Comparison of ENCODE assay signal across 2 cellular contexts in the genomic region with DNA sequence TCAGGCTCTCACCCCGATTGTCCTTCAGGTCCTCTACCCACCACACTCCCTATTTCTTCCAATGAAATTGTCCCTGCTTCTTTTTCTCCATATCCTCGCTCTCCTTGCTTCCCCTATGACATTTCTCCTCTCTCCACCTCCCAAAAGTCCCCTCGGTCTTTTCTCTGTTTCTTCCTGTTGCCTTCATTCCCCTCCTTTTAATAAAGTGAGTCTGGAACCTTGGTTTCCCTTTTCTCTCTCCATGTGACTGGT.
TF ChIP-seq lines count a peak whose summit lies in the region.

No MANE protein-coding gene starts in this region.

TF ChIP-seq in GM12878, 131 proteins besides CTCF, POLR2A, EP300 and RAD21 (continues in another document):
- peak; percentile 62 for TF ChIP-seq RAD51 (IDR thresholded peaks at IDR 0.05)
- no peak for TF ChIP-seq RB1 (IDR thresholded peaks at IDR 0.05; ENCODE audit: borderline replicate concordance)
- TF ChIP-seq, protein P1, sequence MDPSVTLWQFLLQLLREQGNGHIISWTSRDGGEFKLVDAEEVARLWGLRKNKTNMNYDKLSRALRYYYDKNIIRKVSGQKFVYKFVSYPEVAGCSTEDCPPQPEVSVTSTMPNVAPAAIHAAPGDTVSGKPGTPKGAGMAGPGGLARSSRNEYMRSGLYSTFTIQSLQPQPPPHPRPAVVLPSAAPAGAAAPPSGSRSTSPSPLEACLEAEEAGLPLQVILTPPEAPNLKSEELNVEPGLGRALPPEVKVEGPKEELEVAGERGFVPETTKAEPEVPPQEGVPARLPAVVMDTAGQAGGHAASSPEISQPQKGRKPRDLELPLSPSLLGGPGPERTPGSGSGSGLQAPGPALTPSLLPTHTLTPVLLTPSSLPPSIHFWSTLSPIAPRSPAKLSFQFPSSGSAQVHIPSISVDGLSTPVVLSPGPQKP (IDR thresholded peaks at IDR 0.05; ENCODE audit: low read depth, low read length), result no peak
- TF ChIP-seq GATAD2B (conservative IDR thresholded peaks at IDR 0.05; ENCODE audit: low read depth), result no peak
- TF ChIP-seq IKZF1 (conservative IDR thresholded peaks at IDR 0.05), result no peak; the same call in 1 of the 2 replicates
- no peak for TF ChIP-seq NFIC (IDR thresholded peaks at IDR 0.05; ENCODE audit: low read depth, low read length)
- TF ChIP-seq, protein P2, sequence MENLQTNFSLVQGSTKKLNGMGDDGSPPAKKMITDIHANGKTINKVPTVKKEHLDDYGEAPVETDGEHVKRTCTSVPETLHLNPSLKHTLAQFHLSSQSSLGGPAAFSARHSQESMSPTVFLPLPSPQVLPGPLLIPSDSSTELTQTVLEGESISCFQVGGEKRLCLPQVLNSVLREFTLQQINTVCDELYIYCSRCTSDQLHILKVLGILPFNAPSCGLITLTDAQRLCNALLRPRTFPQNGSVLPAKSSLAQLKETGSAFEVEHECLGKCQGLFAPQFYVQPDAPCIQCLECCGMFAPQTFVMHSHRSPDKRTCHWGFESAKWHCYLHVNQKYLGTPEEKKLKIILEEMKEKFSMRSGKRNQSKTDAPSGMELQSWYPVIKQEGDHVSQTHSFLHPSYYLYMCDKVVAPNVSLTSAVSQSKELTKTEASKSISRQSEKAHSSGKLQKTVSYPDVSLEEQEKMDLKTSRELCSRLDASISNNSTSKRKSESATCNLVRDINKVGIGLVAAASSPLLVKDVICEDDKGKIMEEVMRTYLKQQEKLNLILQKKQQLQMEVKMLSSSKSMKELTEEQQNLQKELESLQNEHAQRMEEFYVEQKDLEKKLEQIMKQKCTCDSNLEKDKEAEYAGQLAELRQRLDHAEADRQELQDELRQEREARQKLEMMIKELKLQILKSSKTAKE (IDR thresholded peaks at IDR 0.05; ENCODE audit: low read depth, poor library complexity, severe bottlenecking), result no peak
- no peak for TF ChIP-seq HDAC2 (IDR thresholded peaks at IDR 0.05)
- TF ChIP-seq, protein P3, sequence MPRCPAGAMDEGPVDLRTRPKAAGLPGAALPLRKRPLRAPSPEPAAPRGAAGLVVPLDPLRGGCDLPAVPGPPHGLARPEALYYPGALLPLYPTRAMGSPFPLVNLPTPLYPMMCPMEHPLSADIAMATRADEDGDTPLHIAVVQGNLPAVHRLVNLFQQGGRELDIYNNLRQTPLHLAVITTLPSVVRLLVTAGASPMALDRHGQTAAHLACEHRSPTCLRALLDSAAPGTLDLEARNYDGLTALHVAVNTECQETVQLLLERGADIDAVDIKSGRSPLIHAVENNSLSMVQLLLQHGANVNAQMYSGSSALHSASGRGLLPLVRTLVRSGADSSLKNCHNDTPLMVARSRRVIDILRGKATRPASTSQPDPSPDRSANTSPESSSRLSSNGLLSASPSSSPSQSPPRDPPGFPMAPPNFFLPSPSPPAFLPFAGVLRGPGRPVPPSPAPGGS (IDR thresholded peaks at IDR 0.05; ENCODE audit: borderline replicate concordance, insufficient read depth, low read depth, low read length, poor library complexity, severe bottlenecking), result no peak
- TF ChIP-seq, protein P4, sequence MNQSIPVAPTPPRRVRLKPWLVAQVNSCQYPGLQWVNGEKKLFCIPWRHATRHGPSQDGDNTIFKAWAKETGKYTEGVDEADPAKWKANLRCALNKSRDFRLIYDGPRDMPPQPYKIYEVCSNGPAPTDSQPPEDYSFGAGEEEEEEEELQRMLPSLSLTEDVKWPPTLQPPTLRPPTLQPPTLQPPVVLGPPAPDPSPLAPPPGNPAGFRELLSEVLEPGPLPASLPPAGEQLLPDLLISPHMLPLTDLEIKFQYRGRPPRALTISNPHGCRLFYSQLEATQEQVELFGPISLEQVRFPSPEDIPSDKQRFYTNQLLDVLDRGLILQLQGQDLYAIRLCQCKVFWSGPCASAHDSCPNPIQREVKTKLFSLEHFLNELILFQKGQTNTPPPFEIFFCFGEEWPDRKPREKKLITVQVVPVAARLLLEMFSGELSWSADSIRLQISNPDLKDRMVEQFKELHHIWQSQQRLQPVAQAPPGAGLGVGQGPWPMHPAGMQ (IDR thresholded peaks at IDR 0.05; ENCODE audit: borderline replicate concordance), result no peak
- no peak for TF ChIP-seq CBFB (IDR thresholded peaks at IDR 0.05; ENCODE audit: low read depth)
- no peak for TF ChIP-seq HCFC1 (IDR thresholded peaks at IDR 0.05; ENCODE audit: low read length)
- TF ChIP-seq RFX5 (IDR thresholded peaks at IDR 0.05; ENCODE audit: low read depth, low read length), result no peak
- TF ChIP-seq TCF3 (IDR thresholded peaks at IDR 0.05; ENCODE audit: borderline replicate concordance, insufficient read depth, low read depth, low read length), result no peak
- TF ChIP-seq ZZZ3 (IDR thresholded peaks at IDR 0.05; ENCODE audit: control insufficient read depth, insufficient read length, low read depth), result no peak
- TF ChIP-seq, protein P5, sequence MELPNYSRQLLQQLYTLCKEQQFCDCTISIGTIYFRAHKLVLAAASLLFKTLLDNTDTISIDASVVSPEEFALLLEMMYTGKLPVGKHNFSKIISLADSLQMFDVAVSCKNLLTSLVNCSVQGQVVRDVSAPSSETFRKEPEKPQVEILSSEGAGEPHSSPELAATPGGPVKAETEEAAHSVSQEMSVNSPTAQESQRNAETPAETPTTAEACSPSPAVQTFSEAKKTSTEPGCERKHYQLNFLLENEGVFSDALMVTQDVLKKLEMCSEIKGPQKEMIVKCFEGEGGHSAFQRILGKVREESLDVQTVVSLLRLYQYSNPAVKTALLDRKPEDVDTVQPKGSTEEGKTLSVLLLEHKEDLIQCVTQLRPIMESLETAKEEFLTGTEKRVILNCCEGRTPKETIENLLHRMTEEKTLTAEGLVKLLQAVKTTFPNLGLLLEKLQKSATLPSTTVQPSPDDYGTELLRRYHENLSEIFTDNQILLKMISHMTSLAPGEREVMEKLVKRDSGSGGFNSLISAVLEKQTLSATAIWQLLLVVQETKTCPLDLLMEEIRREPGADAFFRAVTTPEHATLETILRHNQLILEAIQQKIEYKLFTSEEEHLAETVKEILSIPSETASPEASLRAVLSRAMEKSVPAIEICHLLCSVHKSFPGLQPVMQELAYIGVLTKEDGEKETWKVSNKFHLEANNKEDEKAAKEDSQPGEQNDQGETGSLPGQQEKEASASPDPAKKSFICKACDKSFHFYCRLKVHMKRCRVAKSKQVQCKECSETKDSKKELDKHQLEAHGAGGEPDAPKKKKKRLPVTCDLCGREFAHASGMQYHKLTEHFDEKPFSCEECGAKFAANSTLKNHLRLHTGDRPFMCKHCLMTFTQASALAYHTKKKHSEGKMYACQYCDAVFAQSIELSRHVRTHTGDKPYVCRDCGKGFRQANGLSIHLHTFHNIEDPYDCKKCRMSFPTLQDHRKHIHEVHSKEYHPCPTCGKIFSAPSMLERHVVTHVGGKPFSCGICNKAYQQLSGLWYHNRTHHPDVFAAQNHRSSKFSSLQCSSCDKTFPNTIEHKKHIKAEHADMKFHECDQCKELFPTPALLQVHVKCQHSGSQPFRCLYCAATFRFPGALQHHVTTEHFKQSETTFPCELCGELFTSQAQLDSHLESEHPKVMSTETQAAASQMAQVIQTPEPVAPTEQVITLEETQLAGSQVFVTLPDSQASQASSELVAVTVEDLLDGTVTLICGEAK (IDR thresholded peaks at IDR 0.05; ENCODE audit: borderline replicate concordance), result 0 out of 2 replicates have a peak, but pooled peaks have one; percentile 57
- TF ChIP-seq ASH2L (IDR thresholded peaks at IDR 0.05; ENCODE audit: borderline replicate concordance, low read depth), result no peak
- TF ChIP-seq TBL1XR1 (IDR thresholded peaks at IDR 0.05; ENCODE audit: low read depth, low read length), result no peak

TF ChIP-seq in liver, 16 proteins besides CTCF, POLR2A, EP300 and RAD21:
- TF ChIP-seq HNF4G (IDR thresholded peaks at IDR 0.05) (no peak), HNF4A (conservative IDR thresholded peaks at IDR 0.05) (no peak), FOXA1 (IDR thresholded peaks at IDR 0.05) (no peak), NR2F2 (IDR thresholded peaks at IDR 0.05) (no peak), YY1 (IDR thresholded peaks at IDR 0.05) (no peak), EGR1 (IDR thresholded peaks at IDR 0.05; ENCODE audit: low read depth in 2 of 2) (no peak), FOXA2 (IDR thresholded peaks at IDR 0.05) (no peak), GABPA (IDR thresholded peaks at IDR 0.05 in 1 of 2, conservative IDR thresholded peaks at IDR 0.05 in 1 of 2) (no peak), TAF1 (conservative IDR thresholded peaks at IDR 0.05) (no peak), RXRA (IDR thresholded peaks at IDR 0.05) (no peak), JUND (IDR thresholded peaks at IDR 0.05) (no peak), SP1 (IDR thresholded peaks at IDR 0.05) (no peak)
- TF ChIP-seq, protein P6, sequence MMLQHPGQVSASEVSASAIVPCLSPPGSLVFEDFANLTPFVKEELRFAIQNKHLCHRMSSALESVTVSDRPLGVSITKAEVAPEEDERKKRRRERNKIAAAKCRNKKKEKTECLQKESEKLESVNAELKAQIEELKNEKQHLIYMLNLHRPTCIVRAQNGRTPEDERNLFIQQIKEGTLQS (IDR thresholded peaks at IDR 0.05), result no peak
- TF ChIP-seq, protein P7, sequence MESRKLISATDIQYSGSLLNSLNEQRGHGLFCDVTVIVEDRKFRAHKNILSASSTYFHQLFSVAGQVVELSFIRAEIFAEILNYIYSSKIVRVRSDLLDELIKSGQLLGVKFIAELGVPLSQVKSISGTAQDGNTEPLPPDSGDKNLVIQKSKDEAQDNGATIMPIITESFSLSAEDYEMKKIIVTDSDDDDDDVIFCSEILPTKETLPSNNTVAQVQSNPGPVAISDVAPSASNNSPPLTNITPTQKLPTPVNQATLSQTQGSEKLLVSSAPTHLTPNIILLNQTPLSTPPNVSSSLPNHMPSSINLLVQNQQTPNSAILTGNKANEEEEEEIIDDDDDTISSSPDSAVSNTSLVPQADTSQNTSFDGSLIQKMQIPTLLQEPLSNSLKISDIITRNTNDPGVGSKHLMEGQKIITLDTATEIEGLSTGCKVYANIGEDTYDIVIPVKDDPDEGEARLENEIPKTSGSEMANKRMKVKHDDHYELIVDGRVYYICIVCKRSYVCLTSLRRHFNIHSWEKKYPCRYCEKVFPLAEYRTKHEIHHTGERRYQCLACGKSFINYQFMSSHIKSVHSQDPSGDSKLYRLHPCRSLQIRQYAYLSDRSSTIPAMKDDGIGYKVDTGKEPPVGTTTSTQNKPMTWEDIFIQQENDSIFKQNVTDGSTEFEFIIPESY (IDR thresholded peaks at IDR 0.05), result no peak
- TF ChIP-seq, protein P8, sequence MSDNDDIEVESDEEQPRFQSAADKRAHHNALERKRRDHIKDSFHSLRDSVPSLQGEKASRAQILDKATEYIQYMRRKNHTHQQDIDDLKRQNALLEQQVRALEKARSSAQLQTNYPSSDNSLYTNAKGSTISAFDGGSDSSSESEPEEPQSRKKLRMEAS (IDR thresholded peaks at IDR 0.05), result no peak
- TF ChIP-seq, protein P9, sequence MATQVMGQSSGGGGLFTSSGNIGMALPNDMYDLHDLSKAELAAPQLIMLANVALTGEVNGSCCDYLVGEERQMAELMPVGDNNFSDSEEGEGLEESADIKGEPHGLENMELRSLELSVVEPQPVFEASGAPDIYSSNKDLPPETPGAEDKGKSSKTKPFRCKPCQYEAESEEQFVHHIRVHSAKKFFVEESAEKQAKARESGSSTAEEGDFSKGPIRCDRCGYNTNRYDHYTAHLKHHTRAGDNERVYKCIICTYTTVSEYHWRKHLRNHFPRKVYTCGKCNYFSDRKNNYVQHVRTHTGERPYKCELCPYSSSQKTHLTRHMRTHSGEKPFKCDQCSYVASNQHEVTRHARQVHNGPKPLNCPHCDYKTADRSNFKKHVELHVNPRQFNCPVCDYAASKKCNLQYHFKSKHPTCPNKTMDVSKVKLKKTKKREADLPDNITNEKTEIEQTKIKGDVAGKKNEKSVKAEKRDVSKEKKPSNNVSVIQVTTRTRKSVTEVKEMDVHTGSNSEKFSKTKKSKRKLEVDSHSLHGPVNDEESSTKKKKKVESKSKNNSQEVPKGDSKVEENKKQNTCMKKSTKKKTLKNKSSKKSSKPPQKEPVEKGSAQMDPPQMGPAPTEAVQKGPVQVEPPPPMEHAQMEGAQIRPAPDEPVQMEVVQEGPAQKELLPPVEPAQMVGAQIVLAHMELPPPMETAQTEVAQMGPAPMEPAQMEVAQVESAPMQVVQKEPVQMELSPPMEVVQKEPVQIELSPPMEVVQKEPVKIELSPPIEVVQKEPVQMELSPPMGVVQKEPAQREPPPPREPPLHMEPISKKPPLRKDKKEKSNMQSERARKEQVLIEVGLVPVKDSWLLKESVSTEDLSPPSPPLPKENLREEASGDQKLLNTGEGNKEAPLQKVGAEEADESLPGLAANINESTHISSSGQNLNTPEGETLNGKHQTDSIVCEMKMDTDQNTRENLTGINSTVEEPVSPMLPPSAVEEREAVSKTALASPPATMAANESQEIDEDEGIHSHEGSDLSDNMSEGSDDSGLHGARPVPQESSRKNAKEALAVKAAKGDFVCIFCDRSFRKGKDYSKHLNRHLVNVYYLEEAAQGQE (IDR thresholded peaks at IDR 0.05), result no peak
